Comparison of ENCODE assay signal across 15 cellular contexts in genomic region chr4:86401826-86402225, GRCh38. TPM values are rescaled to one million over a fixed set of nuclear protein-coding genes. Genes with fewer than 3 reads are reported as not detected.
DNase-seq lines count a peak whose midpoint lies in the region; ATAC-seq and TF ChIP-seq lines count a peak whose summit lies in the region.
"Had no signal": no experiment of that assay in that cellular context is flagged by ENCODE, and none has a peak within 500 bp of the region (broad histone marks: within the 10 kb centered on the region; RNA-seq: fewer than 3 reads in every experiment).

No MANE protein-coding gene starts in this region.

- H3K36me3 ChIP-seq in BJ (ENCODE audit: control insufficient read depth, insufficient read depth, low read length) (no peaks in the 10 kb centered on the region), HAP-1 (replicated peaks) (no peaks in the 10 kb centered on the region)
- H3K36me3 ChIP-seq: BLaER1 treated with 17β-estradiol and CSF1 and Interleukin-3, amounts not matched to agents 10 nM and 100 nM had no signal

- TF ChIP-seq CTCF in BJ (IDR thresholded peaks at IDR 0.05; ENCODE audit: insufficient read depth, low read depth, low read length) (no peak), fibroblast of villous mesenchyme (IDR thresholded peaks at IDR 0.05; ENCODE audit: insufficient read depth, low read depth, low read length) (no peak)

- H3K27me3 ChIP-seq in BJ (ENCODE audit: control insufficient read depth, insufficient read depth, low read length) (no peaks in the 10 kb centered on the region), HAP-1 (ENCODE audit: low read depth) (no peaks in the 10 kb centered on the region)
- H3K27me3 ChIP-seq: BLaER1 treated with 17β-estradiol and CSF1 and Interleukin-3, amounts not matched to agents 10 nM and 100 nM had no signal

- POLR2A ChIA-PET in BJ (lab: Charles Lee) = no interaction called here

- no peak overlapping the region for H3K4me3 ChIP-seq in BJ (ENCODE audit: low read depth, low read length)
- no peak overlapping the region for H3K4me3 ChIP-seq in fibroblast of villous mesenchyme (ENCODE audit: low read depth, low read length)
- no peak overlapping the region for H3K4me3 ChIP-seq in HAP-1
- H3K4me3 ChIP-seq: BLaER1 treated with 17β-estradiol and CSF1 and Interleukin-3, amounts not matched to agents 10 nM and 100 nM had no signal

- CTCF ChIA-PET in BJ (lab: Yijun Ruan, JAX) = no interaction called here

- DNase-seq in BJ (ENCODE audit: low read depth) (peak; percentile 1), RPMI7951 (ENCODE audit: low read depth) (peak; percentile 34), fibroblast of gingiva (ENCODE audit: low read depth) (peak; percentile 39), fibroblast of villous mesenchyme (ENCODE audit: low read depth) (peak; percentile 63), HAP-1 (ENCODE audit: low spot score in 2 of 2) (no peak), T-helper 9 cell (no peak)
- DNase-seq: 8988T; AML-193; CD4-positive, CD25-positive, alpha-beta regulatory T cell; DMS 273 treated with DMSO at 0.1 percent for 48 hours; GOT3; H9 had no signal

- no peaks in the 10 kb centered on the region for H3K9me3 ChIP-seq in HAP-1
- H3K9me3 ChIP-seq: BLaER1 treated with 17β-estradiol and CSF1 and Interleukin-3, amounts not matched to agents 10 nM and 100 nM had no signal

- ATAC-seq in HG02973 (IDR thresholded peaks at IDR 0.05; ENCODE audit: unreplicated experiment) (no peak), GM18505 (IDR thresholded peaks at IDR 0.05; ENCODE audit: unreplicated experiment) (no peak)

- TF ChIP-seq POLR2A in GM18505 (IDR thresholded peaks at IDR 0.05; ENCODE audit: borderline replicate concordance, extremely low read depth, insufficient read depth, insufficient read length) = no peak

- in situ Hi-C loops in HAP-1 (cut with MboI; ENCODE audit: low sequenced_read_pairs) = no loop called here

- H3K4me1 ChIP-seq in HAP-1 = no peaks in the 10 kb centered on the region

RNA-seq across cellular contexts. Expression of gene MAPK10, which starts 42.0 kb away (rescaled TPM):
- polyA plus RNA-seq in BJ (2011; rRNA removed) = 0.86 and 1.4 TPM in 2 replicates
- 2.2 and 3.5 TPM in 2 replicates for polyA minus RNA-seq in BJ (2011; rRNA and poly(A)+ RNA removed)
- total RNA-seq in RPMI7951 (2014; rRNA removed; shearing (Covaris generic)) = 14.5 and 15.0 TPM in 2 replicates
- total RNA-seq in fibroblast of villous mesenchyme = 4.8 and 12.1 TPM in 2 replicates
- polyA plus RNA-seq: CD4-positive, CD25-positive, alpha-beta regulatory T cell had no signal

Comparison
In these comparisons a context has a peak if more than half of its experiments do, and no peak if none do; other contexts are left out.
1. DNase-seq: peak in BJ (single experiment), RPMI7951 (single experiment), fibroblast of gingiva (single experiment) and fibroblast of villous mesenchyme (single experiment); none in HAP-1 (0 of 2) and T-helper 9 cell (single experiment).